ENCODE assay signal across 9 cellular contexts in genomic region chr5:173293817-173294672, GRCh38. TPM values are rescaled to one million over a fixed set of nuclear protein-coding genes. Genes with fewer than 3 reads are reported as not detected.
DNase-seq lines count a peak whose midpoint lies in the region; ATAC-seq and TF ChIP-seq lines count a peak whose summit lies in the region.
"Had no signal": no experiment of that assay in that cellular context is flagged by ENCODE, and none has a peak within 500 bp of the region (broad histone marks: within the 10 kb centered on the region; RNA-seq: fewer than 3 reads in every experiment).

No MANE protein-coding gene starts in this region.

- no peaks in the 10 kb centered on the region for H3K27me3 ChIP-seq in Loucy (ENCODE audit: insufficient read depth, low read length, poor library complexity, severe bottlenecking)

- peak overlapping the region; percentile 27 for H3K4me3 ChIP-seq in Loucy (ENCODE audit: low read length, poor library complexity, severe bottlenecking)

- H3K9me2 ChIP-seq in Loucy (replicated peaks; ENCODE audit: low read depth, low read length), result no peaks in the 10 kb centered on the region

- peak overlapping the region; percentile 71 for H3K27ac Mint-ChIP-seq in type B pancreatic cell

- DNase-seq in DMS 273 treated with DMSO at 0.1 percent for 48 hours (lab: John Stamatoyannopoulos, UW) (peak; percentile 7), SK-MEL-5 (ENCODE audit: low read depth, low spot score) (peak; percentile 78), glomerular endothelial cell (ENCODE audit: extremely low read depth, low read depth, low spot score) (peak; percentile 42), pons (ENCODE audit: low spot score) (peak; percentile 84), type B pancreatic cell (ENCODE audit: extremely low spot score, unreplicated experiment) (peak; percentile 85)
- DNase-seq in activated naive CD4-positive, alpha-beta T cell treated with Interleukin-2 at 50 U/mL for 16 hours, result peak; percentile 67

- no peaks in the 10 kb centered on the region for H3K36me3 ChIP-seq in Loucy (ENCODE audit: insufficient read depth, low read length)

- no peaks in the 10 kb centered on the region for H3K9me3 ChIP-seq in Loucy (ENCODE audit: insufficient read depth, low read depth, low read length)

- no peaks in the 10 kb centered on the region for H3K4me1 ChIP-seq in Loucy (ENCODE audit: insufficient read depth, low read length, poor library complexity, severe bottlenecking)

- H3K27me3 Mint-ChIP-seq in type B pancreatic cell, result peaks cover 33% of the 10 kb centered on the region

- H3K4me2 ChIP-seq in Loucy (ENCODE audit: low read depth, low read length, poor library complexity, severe bottlenecking), result peak overlapping the region; percentile 63

- H3K9ac ChIP-seq in Loucy (ENCODE audit: low read depth, low read length, poor library complexity, severe bottlenecking), result no peak overlapping the region

- H2AFZ ChIP-seq in Loucy (ENCODE audit: low read length), result peak overlapping the region; percentile 79; the same call in 1 of the 2 replicates

- ATAC-seq in GM21723 (IDR thresholded peaks at IDR 0.05; ENCODE audit: unreplicated experiment), result peak; percentile 72

- no peaks in the 10 kb centered on the region for H3F3A ChIP-seq in Loucy (ENCODE audit: low read depth)

- in situ Hi-C loops in SK-MEL-5 (cut with HindIII; ENCODE audit: low pct_unique_long_range_greater_than_20kb, low sequenced_read_pairs), result no loop called here

- H3K4me3 Mint-ChIP-seq in type B pancreatic cell, result peak overlapping the region; percentile 60

- no peaks in the 10 kb centered on the region for H3K9me3 Mint-ChIP-seq in type B pancreatic cell

- no peaks in the 10 kb centered on the region for H4K20me1 ChIP-seq in Loucy (ENCODE audit: insufficient read depth, low read length, poor library complexity, severe bottlenecking)

- TF ChIP-seq CTCF in Loucy (conservative IDR thresholded peaks at IDR 0.05; ENCODE audit: low read length) (peak; percentile 74), type B pancreatic cell (conservative IDR thresholded peaks at IDR 0.05) (peak; percentile 93)

- no peaks in the 10 kb centered on the region for H3K36me3 Mint-ChIP-seq in type B pancreatic cell

- H3K4me1 Mint-ChIP-seq in type B pancreatic cell (ENCODE audit: unreplicated experiment), result peaks cover 46% of the 10 kb centered on the region

- H3K79me2 ChIP-seq in Loucy (ENCODE audit: insufficient read depth, low read length), result no peaks in the 10 kb centered on the region

RNA-seq across cellular contexts. Expression of gene STC2, which starts 34.2 kb away (rescaled TPM):
- total RNA-seq in SK-MEL-5 (2014; rRNA removed; shearing (Covaris generic)), result 0.13 and 0.43 TPM in 2 replicates
- polyA plus RNA-seq in SK-MEL-5 (2015; cell fraction: cytosol; rRNA removed), result 0.04 and 0.09 TPM in 2 replicates
- 0.22 TPM in 1 of 2 replicates, not detected in the other for polyA plus RNA-seq in SK-MEL-5 (2015; cell fraction: nucleus; rRNA removed)
- total RNA-seq in glomerular endothelial cell (38.4 and 49.4 TPM in 2 replicates), type B pancreatic cell (ENCODE audit: low replicate concordance) (25.7 and 45.3 TPM in 2 replicates)

RNA-seq across cellular contexts. Expression of gene NKX2-5, which starts 59.0 kb away (rescaled TPM):
- not detected in 2 replicates for total RNA-seq in SK-MEL-5 (2014; rRNA removed; shearing (Covaris generic))
- polyA plus RNA-seq in SK-MEL-5 (2015; cell fraction: cytosol; rRNA removed), result not detected in 2 replicates
- not detected in 2 replicates for polyA plus RNA-seq in SK-MEL-5 (2015; cell fraction: nucleus; rRNA removed)
- not detected in 2 replicates for total RNA-seq in glomerular endothelial cell
- total RNA-seq in type B pancreatic cell (ENCODE audit: low replicate concordance), result 1.00 and 3.2 TPM in 2 replicates
- total RNA-seq: mononuclear cell had no signal

Comparison
In these comparisons a context has a peak if more than half of its experiments do, and no peak if none do; other contexts are left out.
1. Peak in every context shown above with its lines: DNase-seq, ATAC-seq and H3K4me3 ChIP-seq.
2. DNase-seq: peak in every context shown above with its lines; median percentile 85 in type B pancreatic cell; 84 in pons; 78 in SK-MEL-5; 67 in activated naive CD4-positive, alpha-beta T cell treated with Interleukin-2 at 50 U/mL for 16 hours; 42 in glomerular endothelial cell; 7 in DMS 273 treated with DMSO at 0.1 percent for 48 hours.
3. RNA of gene STC2, which starts 34.2 kb away (total RNA-seq): 38.4 to 49.4 TPM in glomerular endothelial cell and 25.7 to 45.3 TPM in type B pancreatic cell; 0.13 to 0.43 TPM in SK-MEL-5; every median in the first group is over 10 times any median in the second.